In the genomic region with DNA sequence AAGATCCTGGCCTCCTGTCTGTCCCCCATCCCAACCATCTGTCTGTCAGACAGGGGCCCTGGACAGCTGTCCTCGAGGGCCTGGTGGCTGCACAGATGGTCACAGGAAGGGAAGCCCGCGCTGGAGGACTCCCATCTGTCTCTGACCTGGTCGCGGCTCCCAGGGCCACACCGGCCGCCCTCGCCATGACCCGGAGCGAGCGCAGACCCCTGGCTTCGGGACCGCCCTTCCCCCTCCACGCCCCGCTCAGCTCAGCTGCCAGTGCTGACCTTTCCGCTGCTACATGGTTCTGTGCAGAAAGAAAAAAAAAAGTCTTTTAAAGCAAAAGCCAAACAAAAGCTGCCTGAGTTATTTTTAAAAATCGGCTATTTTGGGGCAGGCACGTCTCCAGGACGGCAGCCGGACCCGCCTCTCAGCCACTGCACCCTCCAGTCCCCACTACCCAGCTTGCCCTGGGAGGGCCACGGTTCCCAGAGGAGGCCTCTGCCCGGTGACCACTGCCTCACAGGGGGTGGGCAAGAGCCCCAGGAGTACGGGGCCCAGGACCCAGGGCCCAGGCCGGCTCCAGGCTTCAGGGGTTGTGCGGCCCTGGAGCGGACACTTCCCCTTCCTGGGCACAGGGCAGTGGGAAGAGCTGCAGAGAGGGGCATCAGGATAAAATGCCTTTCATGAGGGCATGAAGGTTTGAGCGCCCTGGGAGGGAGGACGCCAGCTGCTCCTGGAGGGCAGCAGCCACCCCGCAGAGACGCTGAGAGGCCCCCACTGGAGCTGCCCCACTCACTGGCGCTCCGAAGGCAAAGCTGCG, we compare ENCODE assay signal across 12 cellular contexts. TPM values are rescaled to one million over a fixed set of nuclear protein-coding genes. Genes with fewer than 3 reads are reported as not detected.
DNase-seq lines count a peak whose midpoint lies in the region; ATAC-seq and TF ChIP-seq lines count a peak whose summit lies in the region.
"Had no signal": no experiment of that assay in that cellular context is flagged by ENCODE, and none has a peak within 500 bp of the region (broad histone marks: within the 10 kb centered on the region; RNA-seq: fewer than 3 reads in every experiment).

No MANE protein-coding gene starts in this region.

- peak; percentile 75 for DNase-seq in Right ventricle myocardium inferior (ENCODE audit: missing footprints)
- no peak for DNase-seq in cardiac septum (ENCODE audit: low spot score)
- DNase-seq in osteocyte (ENCODE audit: extremely low spot score, unreplicated experiment) = no peak
- DNase-seq in GM13977 (ENCODE audit: low spot score) = no peak
- DNase-seq in central memory CD4-positive, alpha-beta T cell = no peak
- DNase-seq: GOT3; NCI-H2227 treated with DMSO at 0.1 percent for 48 hours; stimulated activated naive CD4-positive, alpha-beta T cell treated with Interleukin-2 at 50 U/mL for 16 hours had no signal

- H3K4me3 ChIP-seq in gastroesophageal sphincter = peak overlapping the region in 1 of 2 donors; percentile 33

- peaks cover 0 to 12% of the 10 kb centered on the region in 2 donors for H3K36me3 ChIP-seq in gastroesophageal sphincter

- intact Hi-C loops in Right ventricle myocardium inferior (cut with DNase I) (no loop called here), cardiac septum (cut with DNase I) (no loop called here)

- H3K27me3 ChIP-seq in gastroesophageal sphincter = no peaks in the 10 kb centered on the region

- in situ Hi-C loops in GM13977 (cut with MboI; ENCODE audit: low pct_unique_long_range_greater_than_20kb, low sequenced_read_pairs, unreplicated experiment) = no loop called here

- no peaks in the 10 kb centered on the region for H3K27me3 Mint-ChIP-seq in osteocyte (ENCODE audit: unreplicated experiment)
- H3K27me3 Mint-ChIP-seq: activated naive CD4-positive, alpha-beta T cell treated with anti-CD3 and anti-CD28 coated beads, Interleukin-2, amount 50 U/mL, for 24 hours had no signal

- no peaks in the 10 kb centered on the region for H3K36me3 Mint-ChIP-seq in osteocyte (ENCODE audit: unreplicated experiment)
- H3K36me3 Mint-ChIP-seq: activated naive CD4-positive, alpha-beta T cell treated with anti-CD3 and anti-CD28 coated beads, Interleukin-2, amount 50 U/mL, for 24 hours had no signal

- no peaks in the 10 kb centered on the region for H3K9me3 ChIP-seq in gastroesophageal sphincter

- WGBS in gastroesophageal sphincter (ENCODE audit: low coverage in 1 of 2), 2 donors = 2% methylated on average over 9 of the region's 34 CpGs; no CpG with 5 or more reads in 1 of the 2 donors

- no peaks in the 10 kb centered on the region for H3K9me3 Mint-ChIP-seq in osteocyte (ENCODE audit: unreplicated experiment)
- H3K9me3 Mint-ChIP-seq: activated naive CD4-positive, alpha-beta T cell treated with anti-CD3 and anti-CD28 coated beads, Interleukin-2, amount 50 U/mL, for 24 hours had no signal

- ATAC-seq in Right ventricle myocardium inferior (peak; percentile 9), gastroesophageal sphincter (no peak), GM21360 (IDR thresholded peaks at IDR 0.05; ENCODE audit: unreplicated experiment) (no peak), HG03045 (IDR thresholded peaks at IDR 0.05; ENCODE audit: unreplicated experiment) (no peak)

- peak overlapping the region; percentile 81 for H3K27ac Mint-ChIP-seq in osteocyte (ENCODE audit: unreplicated experiment)
- H3K27ac Mint-ChIP-seq: activated naive CD4-positive, alpha-beta T cell treated with anti-CD3 and anti-CD28 coated beads, Interleukin-2, amount 50 U/mL, for 24 hours had no signal

- TF ChIP-seq EP300 in gastroesophageal sphincter (IDR thresholded peaks at IDR 0.05) = no peak

- peak overlapping the region; percentile 64 to 94 (median 90) for H3K27ac ChIP-seq in gastroesophageal sphincter

- peak overlapping the region; percentile 48 for H3K4me3 Mint-ChIP-seq in osteocyte (ENCODE audit: unreplicated experiment)
- H3K4me3 Mint-ChIP-seq: activated naive CD4-positive, alpha-beta T cell treated with anti-CD3 and anti-CD28 coated beads, Interleukin-2, amount 50 U/mL, for 24 hours had no signal

- no peak for TF ChIP-seq POLR2A in gastroesophageal sphincter (IDR thresholded peaks at IDR 0.05)

- H3K4me1 ChIP-seq in gastroesophageal sphincter = peaks cover 7 to 95% (median 79%) of the 10 kb centered on the region in 3 donors

- peaks cover 52% of the 10 kb centered on the region for H3K4me1 Mint-ChIP-seq in osteocyte (ENCODE audit: unreplicated experiment)
- H3K4me1 Mint-ChIP-seq: activated naive CD4-positive, alpha-beta T cell treated with anti-CD3 and anti-CD28 coated beads, Interleukin-2, amount 50 U/mL, for 24 hours had no signal

- no peak for TF ChIP-seq CTCF in gastroesophageal sphincter (IDR thresholded peaks at IDR 0.05)
- no peak for TF ChIP-seq CTCF in osteocyte (IDR thresholded peaks at IDR 0.05)
- no peak for TF ChIP-seq CTCF in GM13977 (IDR thresholded peaks at IDR 0.05; ENCODE audit: extremely low read depth, insufficient read depth, missing control alignments)

RNA-seq across cellular contexts. Expression of a gene that starts 10.8 kb away (rescaled TPM):
- total RNA-seq in Right ventricle myocardium inferior = 89.3 TPM
- total RNA-seq in cardiac septum = 101 TPM
- total RNA-seq in gastroesophageal sphincter = 100 to 1,000 TPM in 3 of 4 donors, 10 to 100 TPM in 1; 58.6 to 259 (median 172) TPM
- 201 and 204 TPM in 2 replicates for total RNA-seq in osteocyte

RNA-seq across cellular contexts. Expression of a gene that starts 30.6 kb away (rescaled TPM):
- 782 TPM for total RNA-seq in Right ventricle myocardium inferior
- total RNA-seq in cardiac septum = 466 TPM
- total RNA-seq in gastroesophageal sphincter = 1,000 to 10,000 TPM in 3 of 4 donors, 100 to 1,000 TPM in 1; 383 to 2,881 (median 2,372) TPM
- total RNA-seq in osteocyte = 1,013 and 1,039 TPM in 2 replicates

RNA-seq across cellular contexts. Expression of a gene that starts 50.7 kb away (rescaled TPM):
- total RNA-seq in Right ventricle myocardium inferior (18.1 TPM), cardiac septum (10.7 TPM), gastroesophageal sphincter (1 to 10 TPM; 2.7 to 9.8 (median 3.8) TPM), osteocyte (7.8 and 8.8 TPM in 2 replicates)

RNA-seq across cellular contexts. Expression of a gene that starts 53.5 kb away (rescaled TPM):
- total RNA-seq in Right ventricle myocardium inferior = 73.9 TPM
- 79.9 TPM for total RNA-seq in cardiac septum
- 100 to 1,000 TPM; 131 to 182 (median 151) TPM for total RNA-seq in gastroesophageal sphincter
- 82.6 and 83.9 TPM in 2 replicates for total RNA-seq in osteocyte
